1 cellular context compared by ENCODE assay signal in the genomic region with DNA sequence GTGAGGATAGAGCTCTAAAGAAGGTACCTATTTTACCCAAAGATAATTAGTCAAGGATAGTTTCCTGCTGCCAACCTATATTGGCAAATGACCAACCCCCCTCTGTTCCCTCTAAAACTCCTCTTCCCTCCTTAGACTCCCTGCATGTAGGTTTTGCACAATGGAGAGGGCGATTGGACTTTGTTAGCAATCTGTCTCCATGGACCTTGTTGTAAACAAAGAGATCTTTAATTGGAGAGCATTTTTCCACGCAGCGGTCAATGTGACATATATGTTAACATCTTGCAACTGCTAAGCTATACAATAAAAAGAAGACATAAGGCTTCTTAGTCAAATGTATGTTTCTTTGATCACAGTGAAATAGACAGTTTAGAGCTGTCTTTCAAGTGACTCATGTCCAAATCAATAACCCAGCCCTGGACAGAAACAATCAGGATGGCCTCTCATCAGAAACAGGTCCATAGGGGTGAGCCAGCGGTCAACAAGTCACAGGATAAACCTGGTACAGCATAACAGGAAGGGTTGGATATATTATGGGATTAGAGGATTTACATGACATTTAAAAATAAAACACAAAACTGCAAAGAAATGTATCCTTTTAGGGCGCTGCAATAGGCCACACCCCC.
TF ChIP-seq lines count a peak whose summit lies in the region.

No MANE protein-coding gene starts in this region.

TF ChIP-seq in HepG2, 621 proteins besides CTCF, POLR2A, EP300 and RAD21 (continued from another document):
- TF ChIP-seq ZGPAT (CRISPR knock-in tag; IDR thresholded peaks at IDR 0.05) (no peak), MNT (IDR thresholded peaks at IDR 0.05) (no peak), DR1 (CRISPR knock-in tag; IDR thresholded peaks at IDR 0.05) (no peak), JUNB (CRISPR knock-in tag; IDR thresholded peaks at IDR 0.05; ENCODE audit: borderline replicate concordance) (peak; percentile 74; the same call in 1 of the 2 replicates), ZNF839 (CRISPR knock-in tag; IDR thresholded peaks at IDR 0.05; ENCODE audit: borderline replicate concordance) (no peak), REPIN1 (CRISPR knock-in tag; IDR thresholded peaks at IDR 0.05; ENCODE audit: borderline replicate concordance, low read depth) (no peak), MTF1 (CRISPR knock-in tag; IDR thresholded peaks at IDR 0.05) (no peak), DNMT1 (CRISPR knock-in tag; IDR thresholded peaks at IDR 0.05) (no peak), ONECUT2 (CRISPR knock-in tag; IDR thresholded peaks at IDR 0.05) (peak; percentile 64; the same call in 1 of the 2 replicates), IKZF1 (IDR thresholded peaks at IDR 0.05) (no peak), GFI1 (CRISPR knock-in tag; IDR thresholded peaks at IDR 0.05; ENCODE audit: borderline replicate concordance) (no peak), FOXO1 (CRISPR knock-in tag; IDR thresholded peaks at IDR 0.05) (peak; percentile 26; the same call in 1 of the 2 replicates), ZNF3 (CRISPR knock-in tag; IDR thresholded peaks at IDR 0.05) (0 out of 2 replicates have a peak, but pooled peaks have one; percentile 39), SKI (IDR thresholded peaks at IDR 0.05; ENCODE audit: partially characterized antibody) (no peak)
- TF ChIP-seq, protein P1, sequence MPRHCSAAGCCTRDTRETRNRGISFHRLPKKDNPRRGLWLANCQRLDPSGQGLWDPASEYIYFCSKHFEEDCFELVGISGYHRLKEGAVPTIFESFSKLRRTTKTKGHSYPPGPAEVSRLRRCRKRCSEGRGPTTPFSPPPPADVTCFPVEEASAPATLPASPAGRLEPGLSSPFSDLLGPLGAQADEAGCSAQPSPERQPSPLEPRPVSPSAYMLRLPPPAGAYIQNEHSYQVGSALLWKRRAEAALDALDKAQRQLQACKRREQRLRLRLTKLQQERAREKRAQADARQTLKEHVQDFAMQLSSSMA (CRISPR knock-in tag; IDR thresholded peaks at IDR 0.05) = no peak
- TF ChIP-seq, protein P2, sequence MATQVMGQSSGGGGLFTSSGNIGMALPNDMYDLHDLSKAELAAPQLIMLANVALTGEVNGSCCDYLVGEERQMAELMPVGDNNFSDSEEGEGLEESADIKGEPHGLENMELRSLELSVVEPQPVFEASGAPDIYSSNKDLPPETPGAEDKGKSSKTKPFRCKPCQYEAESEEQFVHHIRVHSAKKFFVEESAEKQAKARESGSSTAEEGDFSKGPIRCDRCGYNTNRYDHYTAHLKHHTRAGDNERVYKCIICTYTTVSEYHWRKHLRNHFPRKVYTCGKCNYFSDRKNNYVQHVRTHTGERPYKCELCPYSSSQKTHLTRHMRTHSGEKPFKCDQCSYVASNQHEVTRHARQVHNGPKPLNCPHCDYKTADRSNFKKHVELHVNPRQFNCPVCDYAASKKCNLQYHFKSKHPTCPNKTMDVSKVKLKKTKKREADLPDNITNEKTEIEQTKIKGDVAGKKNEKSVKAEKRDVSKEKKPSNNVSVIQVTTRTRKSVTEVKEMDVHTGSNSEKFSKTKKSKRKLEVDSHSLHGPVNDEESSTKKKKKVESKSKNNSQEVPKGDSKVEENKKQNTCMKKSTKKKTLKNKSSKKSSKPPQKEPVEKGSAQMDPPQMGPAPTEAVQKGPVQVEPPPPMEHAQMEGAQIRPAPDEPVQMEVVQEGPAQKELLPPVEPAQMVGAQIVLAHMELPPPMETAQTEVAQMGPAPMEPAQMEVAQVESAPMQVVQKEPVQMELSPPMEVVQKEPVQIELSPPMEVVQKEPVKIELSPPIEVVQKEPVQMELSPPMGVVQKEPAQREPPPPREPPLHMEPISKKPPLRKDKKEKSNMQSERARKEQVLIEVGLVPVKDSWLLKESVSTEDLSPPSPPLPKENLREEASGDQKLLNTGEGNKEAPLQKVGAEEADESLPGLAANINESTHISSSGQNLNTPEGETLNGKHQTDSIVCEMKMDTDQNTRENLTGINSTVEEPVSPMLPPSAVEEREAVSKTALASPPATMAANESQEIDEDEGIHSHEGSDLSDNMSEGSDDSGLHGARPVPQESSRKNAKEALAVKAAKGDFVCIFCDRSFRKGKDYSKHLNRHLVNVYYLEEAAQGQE (IDR thresholded peaks at IDR 0.05; ENCODE audit: borderline replicate concordance in 1 of 2, low read depth in 1 of 2, low read length in 2 of 2) = no peak
- TF ChIP-seq, protein P3, sequence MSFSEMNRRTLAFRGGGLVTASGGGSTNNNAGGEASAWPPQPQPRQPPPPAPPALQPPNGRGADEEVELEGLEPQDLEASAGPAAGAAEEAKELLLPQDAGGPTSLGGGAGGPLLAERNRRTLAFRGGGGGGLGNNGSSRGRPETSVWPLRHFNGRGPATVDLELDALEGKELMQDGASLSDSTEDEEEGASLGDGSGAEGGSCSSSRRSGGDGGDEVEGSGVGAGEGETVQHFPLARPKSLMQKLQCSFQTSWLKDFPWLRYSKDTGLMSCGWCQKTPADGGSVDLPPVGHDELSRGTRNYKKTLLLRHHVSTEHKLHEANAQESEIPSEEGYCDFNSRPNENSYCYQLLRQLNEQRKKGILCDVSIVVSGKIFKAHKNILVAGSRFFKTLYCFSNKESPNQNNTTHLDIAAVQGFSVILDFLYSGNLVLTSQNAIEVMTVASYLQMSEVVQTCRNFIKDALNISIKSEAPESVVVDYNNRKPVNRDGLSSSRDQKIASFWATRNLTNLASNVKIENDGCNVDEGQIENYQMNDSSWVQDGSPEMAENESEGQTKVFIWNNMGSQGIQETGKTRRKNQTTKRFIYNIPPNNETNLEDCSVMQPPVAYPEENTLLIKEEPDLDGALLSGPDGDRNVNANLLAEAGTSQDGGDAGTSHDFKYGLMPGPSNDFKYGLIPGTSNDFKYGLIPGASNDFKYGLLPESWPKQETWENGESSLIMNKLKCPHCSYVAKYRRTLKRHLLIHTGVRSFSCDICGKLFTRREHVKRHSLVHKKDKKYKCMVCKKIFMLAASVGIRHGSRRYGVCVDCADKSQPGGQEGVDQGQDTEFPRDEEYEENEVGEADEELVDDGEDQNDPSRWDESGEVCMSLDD (CRISPR knock-in tag; IDR thresholded peaks at IDR 0.05; ENCODE audit: borderline replicate concordance) = no peak
